8 cellular contexts compared by ENCODE assay signal in the genomic region with DNA sequence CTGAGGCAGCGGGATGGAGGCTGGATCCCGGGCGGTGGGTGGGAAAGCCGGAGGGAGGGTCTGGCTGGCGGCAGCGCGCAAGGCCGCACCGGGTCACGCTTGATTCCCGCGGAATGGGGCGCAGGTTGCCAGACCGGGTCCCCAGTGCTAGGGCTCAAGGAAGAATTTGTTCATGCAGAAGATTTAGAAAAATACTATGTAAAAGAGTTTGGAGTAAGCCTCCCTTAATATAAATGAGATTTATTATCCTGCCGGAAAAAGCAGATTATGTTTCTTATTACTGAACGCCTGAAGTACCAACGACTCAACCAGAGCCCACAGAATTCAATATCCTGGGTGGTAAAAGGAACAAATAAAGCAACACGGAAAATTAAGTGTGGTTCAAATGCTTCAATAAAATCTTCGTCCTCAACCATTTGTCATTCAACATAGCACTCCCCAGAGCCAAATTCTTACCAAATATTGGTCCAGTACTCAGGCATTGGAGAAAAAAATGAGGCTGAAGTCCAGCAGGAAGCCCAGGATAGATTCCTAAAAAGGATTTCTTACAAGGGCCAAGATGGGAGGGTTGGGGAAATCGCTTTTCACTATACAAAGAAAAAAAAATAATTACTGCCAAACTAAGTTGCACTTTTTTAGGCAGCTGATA. TPM values are rescaled to one million over a fixed set of nuclear protein-coding genes. Genes with fewer than 3 reads are reported as not detected.
A peak's percentile ranks its signal among the peaks of the same experiment; 100 is the strongest.
DNase-seq lines count a peak whose midpoint lies in the region; ATAC-seq, FAIRE-seq and TF ChIP-seq lines count a peak whose summit lies in the region.

No MANE protein-coding gene starts in this region.

- DNase-seq in OCI-LY7 (ENCODE audit: low spot score) (no peak), osteoblast (ENCODE audit: insufficient read length, low spot score, missing footprints) (peak; percentile 9), anterior cingulate cortex (lab: John Stamatoyannopoulos, UW) (no peak), H4 (ENCODE audit: low spot score) (no peak), D341Med (ENCODE audit: low spot score) (no peak)

- H3K4me2 ChIP-seq in OCI-LY7 (ENCODE audit: low read length) = peak overlapping the region; percentile 91
- H3K4me2 ChIP-seq in osteoblast (ENCODE audit: insufficient read depth, low read length) = peak overlapping the region; percentile 96

- H3K9me3 ChIP-seq in OCI-LY7 (ENCODE audit: low read length) (no peaks in the 10 kb centered on the region), osteoblast (ENCODE audit: low read depth, low read length) (no peaks in the 10 kb centered on the region)

- no peaks in the 10 kb centered on the region for H3K9me2 ChIP-seq in OCI-LY7 (ENCODE audit: insufficient read depth, low read length)

- H4K20me1 ChIP-seq in OCI-LY7 (ENCODE audit: insufficient read depth, low read length) (no peaks in the 10 kb centered on the region), osteoblast (ENCODE audit: insufficient read depth, low read length) (no peaks in the 10 kb centered on the region)

- peak overlapping the region; percentile 91 for H3K4me3 ChIP-seq in OCI-LY7 (ENCODE audit: low read depth, low read length, poor library complexity, severe bottlenecking)
- peak overlapping the region; percentile 90 for H3K4me3 ChIP-seq in osteoblast (ENCODE audit: insufficient read depth, low read length)

- peak; percentile 3 for ATAC-seq in GM19455 (IDR thresholded peaks at IDR 0.05; ENCODE audit: unreplicated experiment)

- POLR2A ChIA-PET in OCI-LY7 (lab: Charles Lee) = no interaction called here

- no peaks in the 10 kb centered on the region for H3K27me3 ChIP-seq in osteoblast (ENCODE audit: insufficient read depth, low read length)

- CTCF ChIA-PET in OCI-LY7 (lab: Charles Lee; ENCODE audit: unreplicated experiment) = no interaction called here

- TF ChIP-seq CTCF in C4-2B (conservative IDR thresholded peaks at IDR 0.05) = no peak
- TF ChIP-seq CTCF in OCI-LY7 (conservative IDR thresholded peaks at IDR 0.05; ENCODE audit: low read length) = no peak
- TF ChIP-seq CTCF in osteoblast (IDR thresholded peaks at IDR 0.05; ENCODE audit: extremely low read depth, low read depth, low read length) = no peak

- peak overlapping the region; percentile 85 for H3K27ac ChIP-seq in C4-2B
- peak overlapping the region; percentile 64 for H3K27ac ChIP-seq in OCI-LY7 (ENCODE audit: low read depth, low read length, poor library complexity, severe bottlenecking)
- H3K27ac ChIP-seq in osteoblast (ENCODE audit: low read depth, low read length) = peak overlapping the region; percentile 92

- peak overlapping the region; percentile 85 for H2AFZ ChIP-seq in OCI-LY7 (ENCODE audit: low read length)
- H2AFZ ChIP-seq in osteoblast (ENCODE audit: low read length) = peak overlapping the region; percentile 92

- intact Hi-C loops in OCI-LY7 (cut with micrococcal nuclease; ENCODE audit: unreplicated experiment) = loop anchor here (5.0 kb wide), 1 partner anchor 931 kb away; no protein-coding TSS in a partner anchor

- peaks cover 17% of the 10 kb centered on the region for H3K4me1 ChIP-seq in OCI-LY7 (ENCODE audit: insufficient read depth, low read length, poor library complexity, severe bottlenecking)
- peaks cover 6% of the 10 kb centered on the region for H3K4me1 ChIP-seq in osteoblast (ENCODE audit: insufficient read depth, low read length)

- H3K79me2 ChIP-seq in OCI-LY7 (ENCODE audit: insufficient read depth, low read depth, low read length) (no peaks in the 10 kb centered on the region), osteoblast (ENCODE audit: insufficient read depth, low read length) (peaks cover 7% of the 10 kb centered on the region)

- H3K36me3 ChIP-seq in OCI-LY7 (ENCODE audit: insufficient read depth, low read length) (no peaks in the 10 kb centered on the region), osteoblast (ENCODE audit: insufficient read depth, low read length) (no peaks in the 10 kb centered on the region)

- FAIRE-seq in endometrium (lab: Jason Lieb, UNC) = peak; percentile 12

- BruUV-seq in OCI-LY7 (replicated peaks; lab: Mats Ljungman, UMichigan) = TSS peak; percentile 57

RNA-seq across cellular contexts. Expression of gene ZBTB20, which starts 1.2 kb away (rescaled TPM):
- total RNA-seq in OCI-LY7 (2014; rRNA removed; shearing (Covaris generic)) = 2.7 and 5.5 TPM in 2 replicates
- total RNA-seq in OCI-LY7 (2022) (11.5 and 11.8 TPM in 2 replicates), osteoblast (32.9 and 35.4 TPM in 2 replicates)
- 4.9 and 5.1 TPM in 2 replicates for total RNA-seq in H4 (2014; rRNA removed; shearing (Covaris generic))
